ENCODE assay signal across 10 cellular contexts in the genomic region with DNA sequence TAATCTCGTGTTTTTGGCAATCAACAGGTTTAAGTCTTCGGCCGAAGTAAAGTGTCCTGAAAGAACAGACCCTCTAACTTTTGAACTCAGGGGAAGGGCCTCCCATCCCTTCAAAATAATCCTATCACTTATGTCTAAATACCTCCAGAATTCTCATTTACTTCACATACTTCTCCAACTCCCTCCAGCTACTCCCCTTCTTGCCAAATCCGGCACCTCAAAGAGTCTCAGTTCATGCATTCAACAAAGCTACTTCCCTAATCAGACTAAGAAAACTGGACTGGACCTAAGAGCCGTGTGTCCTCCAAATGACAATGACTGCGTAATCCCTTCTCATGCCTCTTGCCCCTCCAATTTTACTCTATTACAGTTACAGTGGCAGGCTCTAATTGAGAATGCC. TPM values are rescaled to one million over a fixed set of nuclear protein-coding genes. Genes with fewer than 3 reads are reported as not detected.
DNase-seq lines count a peak whose midpoint lies in the region; ATAC-seq and TF ChIP-seq lines count a peak whose summit lies in the region.
"Had no signal": no experiment of that assay in that cellular context is flagged by ENCODE, and none has a peak within 500 bp of the region (broad histone marks: within the 10 kb centered on the region; RNA-seq: fewer than 3 reads in every experiment).

No MANE protein-coding gene starts in this region.

- H3K4me1 ChIP-seq in tibial nerve, result peaks cover 0 to 79% (median 20%) of the 10 kb centered on the region in 4 donors

- TF ChIP-seq POLR2A in tibial nerve (IDR thresholded peaks at IDR 0.05), result no peak

- WGBS in tibial nerve, 2 donors, result 62 to 66% methylated on average over 6 of the region's 6 CpGs

- H3K27ac ChIP-seq in tibial nerve, result peak overlapping the region in 2 of 4 donors; percentile 70 to 97

- no peak for TF ChIP-seq EP300 in tibial nerve (IDR thresholded peaks at IDR 0.05)

- POLR2A ChIA-PET in activated CD8-positive, alpha-beta T cell treated with anti-CD3 and anti-CD28 coated beads for 36 hours (lab: Charles Lee), result interaction anchor here (0.8 to 6.2 kb wide), 9 partner anchors 9 to 98 kb away, joined by 3 to 26 read pairs (median 4); partner anchors contain the start of genes CPSF7, CYB561A3, SDHAF2 and TMEM138

- H3K4me1 Mint-ChIP-seq in activated naive CD4-positive, alpha-beta T cell treated with anti-CD3 and anti-CD28 coated beads, Interleukin-2, amount 10 ng/mL, durations not matched to agents 7 days and 5 days, result peaks cover 68% of the 10 kb centered on the region
- peaks cover 68% of the 10 kb centered on the region for H3K4me1 Mint-ChIP-seq in activated CD8-positive, alpha-beta T cell treated with anti-CD3 and anti-CD28 coated beads for 36 hours (ENCODE audit: low read depth)

- ATAC-seq in activated CD8-positive, alpha-beta T cell treated with anti-CD3 and anti-CD28 coated beads for 36 hours, result no peak
- no peak for ATAC-seq in HG02981 (IDR thresholded peaks at IDR 0.05; ENCODE audit: unreplicated experiment)

- TF ChIP-seq CTCF in activated CD8-positive, alpha-beta T cell treated with anti-CD3 and anti-CD28 coated beads for 36 hours (IDR thresholded peaks at IDR 0.05), result no peak
- TF ChIP-seq CTCF in kidney epithelial cell (IDR thresholded peaks at IDR 0.05; ENCODE audit: insufficient read depth, low read length, poor library complexity, severe bottlenecking) (no peak), tibial nerve (IDR thresholded peaks at IDR 0.05) (no peak)

- H3K27me3 Mint-ChIP-seq in activated naive CD4-positive, alpha-beta T cell treated with anti-CD3 and anti-CD28 coated beads, Interleukin-2, amount 10 ng/mL, durations not matched to agents 7 days and 5 days, result no peaks in the 10 kb centered on the region
- H3K27me3 Mint-ChIP-seq in activated CD8-positive, alpha-beta T cell treated with anti-CD3 and anti-CD28 coated beads for 36 hours, result no peaks in the 10 kb centered on the region

- peak overlapping the region; percentile 93 for H3K4me3 Mint-ChIP-seq in activated naive CD4-positive, alpha-beta T cell treated with anti-CD3 and anti-CD28 coated beads, Interleukin-2, amount 10 ng/mL, durations not matched to agents 7 days and 5 days
- peak overlapping the region; percentile 86 for H3K4me3 Mint-ChIP-seq in activated CD8-positive, alpha-beta T cell treated with anti-CD3 and anti-CD28 coated beads for 36 hours

- no peaks in the 10 kb centered on the region for H3K9me3 ChIP-seq in tibial nerve

- H3K36me3 ChIP-seq in kidney epithelial cell (ENCODE audit: control insufficient read depth, insufficient read depth, low read length), result peaks cover 1% of the 10 kb centered on the region
- peaks cover 0 to 34% (median 0%) of the 10 kb centered on the region in 3 donors for H3K36me3 ChIP-seq in tibial nerve

- H3K4me3 ChIP-seq in kidney epithelial cell (ENCODE audit: low read depth, low read length), result peak overlapping the region; percentile 97
- peak overlapping the region; percentile 55 to 100 (median 99) for H3K4me3 ChIP-seq in tibial nerve

- peak overlapping the region; percentile 97 for H3K27ac Mint-ChIP-seq in activated naive CD4-positive, alpha-beta T cell treated with anti-CD3 and anti-CD28 coated beads, Interleukin-2, amount 10 ng/mL, durations not matched to agents 7 days and 5 days
- H3K27ac Mint-ChIP-seq in activated CD8-positive, alpha-beta T cell treated with anti-CD3 and anti-CD28 coated beads for 36 hours, result peak overlapping the region; percentile 96

- no peaks in the 10 kb centered on the region for H3K27me3 ChIP-seq in kidney epithelial cell (ENCODE audit: control insufficient read depth, insufficient read depth, low read length)
- no peaks in the 10 kb centered on the region for H3K27me3 ChIP-seq in tibial nerve

- no peak for DNase-seq in activated naive CD4-positive, alpha-beta T cell treated with anti-CD3 and anti-CD28 coated beads, Interleukin-2, amount 10 ng/mL, durations not matched to agents 7 days and 5 days
- no peak for DNase-seq in activated naive CD4-positive, alpha-beta T cell (lab: John Stamatoyannopoulos, UW)
- DNase-seq in activated CD8-positive, alpha-beta T cell treated with anti-CD3 and anti-CD28 coated beads for 36 hours, result no peak
- DNase-seq in kidney epithelial cell (ENCODE audit: low read depth) (no peak), tibial nerve (ENCODE audit: low spot score in 2 of 2) (no peak), epidermal melanocyte (ENCODE audit: insufficient read length, low spot score) (no peak), NCI-H1694 (lab: John Stamatoyannopoulos, UW) (no peak)
- DNase-seq: NCI-H1436 had no signal

- no peaks in the 10 kb centered on the region for H3K9me3 Mint-ChIP-seq in activated naive CD4-positive, alpha-beta T cell treated with anti-CD3 and anti-CD28 coated beads, Interleukin-2, amount 10 ng/mL, durations not matched to agents 7 days and 5 days
- no peaks in the 10 kb centered on the region for H3K9me3 Mint-ChIP-seq in activated CD8-positive, alpha-beta T cell treated with anti-CD3 and anti-CD28 coated beads for 36 hours

- H3K36me3 Mint-ChIP-seq in activated naive CD4-positive, alpha-beta T cell treated with anti-CD3 and anti-CD28 coated beads, Interleukin-2, amount 10 ng/mL, durations not matched to agents 7 days and 5 days, result peaks cover 38% of the 10 kb centered on the region
- peaks cover 45% of the 10 kb centered on the region for H3K36me3 Mint-ChIP-seq in activated CD8-positive, alpha-beta T cell treated with anti-CD3 and anti-CD28 coated beads for 36 hours (ENCODE audit: low read depth)

- CTCF ChIA-PET in activated naive CD4-positive, alpha-beta T cell treated with anti-CD3 and anti-CD28 coated beads, Interleukin-2, amount 10 ng/mL, durations not matched to agents 7 days and 5 days (lab: Charles Lee), result interaction anchor here (1.6 kb wide), 1 partner anchor 54 kb away, joined by 5 read pairs; no protein-coding TSS in a partner anchor
- CTCF ChIA-PET in activated CD8-positive, alpha-beta T cell treated with anti-CD3 and anti-CD28 coated beads for 36 hours (lab: Charles Lee), result interaction anchor here (0.9 to 1.5 kb wide), 5 partner anchors 16 to 433 kb away, joined by 3 to 6 read pairs (median 4); partner anchors contain the start of gene TMEM216

- intact Hi-C loops in activated CD8-positive, alpha-beta T cell treated with anti-CD3 and anti-CD28 coated beads for 36 hours (cut with micrococcal nuclease), result loop anchor here (2.0 kb wide), 1 partner anchor 31 kb away; the partner anchor contains the start of gene TMEM138

RNA-seq across cellular contexts. Expression of gene DDB1, which starts 1.3 kb away (rescaled TPM):
- total RNA-seq in activated CD8-positive, alpha-beta T cell treated with anti-CD3 and anti-CD28 coated beads for 36 hours, result 100 to 1,000 TPM; 269 to 270 TPM
- 163 and 165 TPM in 2 replicates for total RNA-seq in kidney epithelial cell
- total RNA-seq in tibial nerve, result 100 to 1,000 TPM; 100 to 138 (median 113) TPM

RNA-seq across cellular contexts. Expression of gene TKFC, which starts 1.4 kb away (rescaled TPM):
- 10 to 100 TPM; 79.1 to 86.3 TPM for total RNA-seq in activated CD8-positive, alpha-beta T cell treated with anti-CD3 and anti-CD28 coated beads for 36 hours
- total RNA-seq in kidney epithelial cell (35.2 and 58.8 TPM in 2 replicates), tibial nerve (10 to 100 TPM; 15.0 to 39.6 (median 24.5) TPM)

RNA-seq across cellular contexts. Expression of gene CYB561A3, which starts 30.0 kb away (rescaled TPM):
- total RNA-seq in activated CD8-positive, alpha-beta T cell treated with anti-CD3 and anti-CD28 coated beads for 36 hours, result 10 to 100 TPM; 32.4 to 33.5 TPM
- total RNA-seq in kidney epithelial cell (30.2 and 39.0 TPM in 2 replicates), tibial nerve (10 to 100 TPM; 44.2 to 68.2 (median 45.8) TPM)

RNA-seq across cellular contexts. Expression of gene TMEM138, which starts 30.5 kb away (rescaled TPM):
- total RNA-seq in activated CD8-positive, alpha-beta T cell treated with anti-CD3 and anti-CD28 coated beads for 36 hours, result 10 to 100 TPM; 38.6 to 47.0 TPM
- 28.0 and 38.8 TPM in 2 replicates for total RNA-seq in kidney epithelial cell
- total RNA-seq in tibial nerve, result 10 to 100 TPM; 20.5 to 31.4 (median 26.9) TPM

RNA-seq across cellular contexts. Expression of gene VWCE, which starts 36.5 kb away (rescaled TPM):
- 10 to 100 TPM; 23.3 to 25.8 TPM for total RNA-seq in activated CD8-positive, alpha-beta T cell treated with anti-CD3 and anti-CD28 coated beads for 36 hours
- total RNA-seq in kidney epithelial cell (4.2 and 8.3 TPM in 2 replicates), tibial nerve (1 to 10 TPM; 1.3 to 6.3 (median 4.3) TPM)
- total RNA-seq: Daoy had no signal
